22 cellular contexts compared by ENCODE assay signal in genomic region chr11:27416568-27417176, GRCh38. TPM values are rescaled to one million over a fixed set of nuclear protein-coding genes. Genes with fewer than 3 reads are reported as not detected.
DNase-seq lines count a peak whose midpoint lies in the region; ATAC-seq, FAIRE-seq and TF ChIP-seq lines count a peak whose summit lies in the region.
"Had no signal": no experiment of that assay in that cellular context is flagged by ENCODE, and none has a peak within 500 bp of the region (broad histone marks: within the 10 kb centered on the region; RNA-seq: fewer than 3 reads in every experiment).

No MANE protein-coding gene starts in this region.

- no peak for TF ChIP-seq POLR2A in K562 (conservative IDR thresholded peaks at IDR 0.05)

- WGBS in K562 (ENCODE audit: insufficient coverage, low coverage, missing lambda C conversion rate) = 68% methylated on average over 2 of the region's 2 CpGs
- no CpG with 5 or more reads among the region's 2 CpGs for WGBS in trophoblast cell (ENCODE audit: extremely low coverage, insufficient coverage, insufficient read length)

- H3K79me2 ChIP-seq in K562 (ENCODE audit: control insufficient read depth, insufficient read depth, low read length) = peaks cover 32% of the 10 kb centered on the region; the same call in 2 of the 3 replicates
- H3K79me2 ChIP-seq in trophoblast cell (ENCODE audit: control insufficient read depth, insufficient read depth, low read length, poor library complexity) = peaks cover 3% of the 10 kb centered on the region

- no TSS peak for BruUV-seq in K562 (replicated peaks; lab: Mats Ljungman, UMichigan)

- peaks cover 5% of the 10 kb centered on the region for H3K79me1 ChIP-seq in trophoblast cell (ENCODE audit: low read length)

- TF ChIP-seq CTCF in LNCaP clone FGC (IDR thresholded peaks at IDR 0.05; ENCODE audit: control insufficient read depth, extremely low read depth, insufficient read depth) (no peak), K562 (IDR thresholded peaks at IDR 0.05 in 2 of 3, conservative IDR thresholded peaks at IDR 0.05 in 1 of 3; ENCODE audit: insufficient read depth in 2 of 3, low read depth in 1 of 3, low read length in 3 of 3) (no peak)

- POLR2A ChIA-PET in K562 (lab: Yijun Ruan, JAX) = interaction anchor here (1.5 to 2.4 kb wide), 2 partner anchors 10 to 21 kb away, joined by 4 to 7 read pairs; no protein-coding TSS in a partner anchor

- no peak for ATAC-seq in K562
- ATAC-seq: activated CD8-positive, alpha-beta T cell treated with anti-CD3 and anti-CD28 coated beads for 36 hours; GM12878; upper lobe of right lung had no signal

- H3K4me2 ChIP-seq in K562 (ENCODE audit: insufficient read depth, low read length) (peak overlapping the region; percentile 34; the same call in 1 of the 2 replicates), trophoblast cell (ENCODE audit: low read length) (no peak overlapping the region)

- no peaks in the 10 kb centered on the region for H4K20me1 ChIP-seq in K562 (replicated peaks; ENCODE audit: control insufficient read depth, insufficient read depth, low read length)

- no peaks in the 10 kb centered on the region for H3K9me3 ChIP-seq in K562 (replicated peaks; ENCODE audit: control insufficient read depth, insufficient read depth, low read depth, low read length)
- no peaks in the 10 kb centered on the region for H3K9me3 ChIP-seq in trophoblast cell (ENCODE audit: insufficient read depth, low read depth, low read length)
- H3K9me3 ChIP-seq: neutrophil, upper lobe of right lung had no signal

- H4K12ac ChIP-seq in trophoblast cell (ENCODE audit: low read depth, low read length) = peak overlapping the region; percentile 43

- intact Hi-C loops in K562 (cut with micrococcal nuclease) = no loop called here

- H3K4me1 ChIP-seq in K562 (replicated peaks in 1 of 2; ENCODE audit: control insufficient read depth in 2 of 2, insufficient read depth in 2 of 2, low read length in 2 of 2) (peaks cover 6 to 74% of the 10 kb centered on the region in 2 experiments; a peak in 4 of 5 replicates), trophoblast cell (ENCODE audit: control insufficient read depth in 1 of 2, insufficient read depth in 2 of 2, low read length in 2 of 2) (peaks cover 2 to 12% of the 10 kb centered on the region in 2 experiments)
- H3K4me1 ChIP-seq: upper lobe of right lung had no signal

- H4K8ac ChIP-seq in trophoblast cell (ENCODE audit: low read depth, low read length) = no peak overlapping the region

- no peak overlapping the region for H3K23ac ChIP-seq in trophoblast cell (ENCODE audit: low read length)

- in situ Hi-C loops in K562 (cut with MboI) = no loop called here

- no peaks in the 10 kb centered on the region for H3K9me1 ChIP-seq in K562 (ENCODE audit: control insufficient read depth, insufficient read depth, low read length)

- H3K18ac ChIP-seq in trophoblast cell (ENCODE audit: low read length) = no peak overlapping the region

- H4K91ac ChIP-seq in trophoblast cell (ENCODE audit: low read depth, low read length) = no peak overlapping the region

- CTCF ChIA-PET in K562 (lab: Yijun Ruan, JAX; ENCODE audit: low intra/inter-chr PET ratio) = no interaction called here

- no peak overlapping the region for H3K9ac ChIP-seq in K562 (ENCODE audit: insufficient read depth in 1 of 2, low read depth in 2 of 2, low read length in 2 of 2)
- H3K9ac ChIP-seq in trophoblast cell (ENCODE audit: low read length) = no peak overlapping the region

- H2BK12ac ChIP-seq in trophoblast cell (ENCODE audit: low read length) = peak overlapping the region; percentile 49

- peak overlapping the region; percentile 46 for H2AK5ac ChIP-seq in trophoblast cell (ENCODE audit: low read length)

- no peak for FAIRE-seq in K562 (lab: Jason Lieb, UNC)
- FAIRE-seq: endothelial cell of umbilical vein, GM12878, small intestine had no signal

- H3K27me3 ChIP-seq in K562 (ENCODE audit: control insufficient read depth in 2 of 2, insufficient read depth in 2 of 2, low read length in 2 of 2) (no peaks in the 10 kb centered on the region), trophoblast cell (ENCODE audit: insufficient read depth, low read length) (no peaks in the 10 kb centered on the region)
- H3K27me3 ChIP-seq: dorsolateral prefrontal cortex, neutrophil, upper lobe of right lung had no signal

- no peaks in the 10 kb centered on the region; the same call in 2 of the 3 replicates for H3K36me3 ChIP-seq in K562 (ENCODE audit: control insufficient read depth, insufficient read depth, low read length)
- H3K36me3 ChIP-seq in trophoblast cell (ENCODE audit: control insufficient read depth in 1 of 2, insufficient read depth in 2 of 2, low read length in 2 of 2) = no peaks in the 10 kb centered on the region
- H3K36me3 ChIP-seq: neutrophil, upper lobe of right lung had no signal

- H3K4ac ChIP-seq in trophoblast cell (ENCODE audit: low read depth, low read length) = peak overlapping the region; percentile 81

- DNase-seq in NCI-H2029 treated with DMSO at 0.1 percent for 48 hours (lab: John Stamatoyannopoulos, UW) (peak; percentile 16), NCI-H2029 (lab: John Stamatoyannopoulos, UW) (no peak), LNCaP clone FGC (ENCODE audit: low read depth) (peak; percentile 85), K562 (ENCODE audit: extremely low read depth in 1 of 4, low spot score in 3 of 4) (no peak), trophoblast cell (no peak), pons (ENCODE audit: low spot score) (no peak), occipital lobe (lab: John Stamatoyannopoulos, UW) (no peak), CD1c-positive myeloid dendritic cell (ENCODE audit: extremely low spot score) (no peak)
- DNase-seq: activated CD4-positive, CD25-positive, alpha-beta regulatory T cell; activated CD8-positive, alpha-beta T cell treated with anti-CD3 and anti-CD28 coated beads for 36 hours; activated gamma-delta T cell; dorsolateral prefrontal cortex; kidney glomerular epithelial cell; NCI-H1105 treated with DMSO at 0.1 percent for 48 hours; NCI-H82; SIG-M5; small intestine; stimulated activated CD4-positive, alpha-beta T cell treated with anti-CD3 and anti-CD28 coated beads, Interleukin-1b, Interleukin-23, amount 100 ng/mL, for 48 hours; upper lobe of right lung had no signal

- TF ChIP-seq EP300 in K562 (IDR thresholded peaks at IDR 0.05; ENCODE audit: low read length) = no peak

- no peak overlapping the region for H2BK120ac ChIP-seq in trophoblast cell (ENCODE audit: insufficient read depth, low read length, poor library complexity)

- no peak overlapping the region for H3K27ac ChIP-seq in K562 (ENCODE audit: extremely low read depth, low read depth, low read length)
- H3K27ac ChIP-seq in trophoblast cell (ENCODE audit: low read depth, low read length) = peak overlapping the region; percentile 14
- H3K27ac ChIP-seq: dorsolateral prefrontal cortex, neutrophil, upper lobe of right lung had no signal

- TF ChIP-seq RAD21 in K562 (CRISPR knock-in tag; conservative IDR thresholded peaks at IDR 0.05 in 1 of 2, IDR thresholded peaks at IDR 0.05 in 1 of 2) = no peak

- no peak overlapping the region for H3K14ac ChIP-seq in trophoblast cell (ENCODE audit: low read length)

- H3K4me3 ChIP-seq in LNCaP clone FGC (ENCODE audit: low read depth, low read length) = no peak overlapping the region
- no peak overlapping the region for H3K4me3 ChIP-seq in K562
- H3K4me3 ChIP-seq in trophoblast cell (ENCODE audit: low read depth, low read length) = no peak overlapping the region
- H3K4me3 ChIP-seq: dorsolateral prefrontal cortex, GM12878, upper lobe of right lung had no signal

- H2AFZ ChIP-seq in K562 (ENCODE audit: low read depth, low read length) = 0 out of 2 replicates have a peak overlapping the region, but pooled peaks have one; percentile 44
- no peak overlapping the region for H2AFZ ChIP-seq in trophoblast cell (ENCODE audit: insufficient read depth, low read length, poor library complexity)

- no peak overlapping the region for H2BK5ac ChIP-seq in trophoblast cell (ENCODE audit: low read depth, low read length, poor library complexity)

RNA-seq across cellular contexts. Expression of gene CCDC34, which starts 53.7 kb away (rescaled TPM):
- 2.5 and 6.3 TPM in 2 replicates for total RNA-seq in K562 (2011; cell fraction: chromatin; rRNA removed; ENCODE audit: low replicate concordance)
- total RNA-seq in K562 (2011; cell fraction: nucleolus; rRNA removed) = 2.5 and 2.7 TPM in 2 replicates
- total RNA-seq in K562 (2011; cell fraction: nucleoplasm; rRNA removed) = 3.3 and 7.7 TPM in 2 replicates
- total RNA-seq in K562 (2014; rRNA removed) = 13.8 and 16.5 TPM in 2 replicates
- total RNA-seq in K562 (2014; rRNA removed; fragmentation: Illumina TruSeq; extraction: Trizol) = 22.4 and 24.7 TPM in 2 replicates
- 32.6 and 34.7 TPM in 2 replicates for total RNA-seq in K562 (2015; rRNA removed; fragmentation: Illumina TruSeq; extraction: Trizol)
- 14.8 and 15.7 TPM in 2 replicates for total RNA-seq in K562 (2021)
- polyA plus RNA-seq in K562 (2011; rRNA removed) = 8.1 and 11.9 TPM in 2 replicates
- 5.8 and 7.1 TPM in 2 replicates for polyA plus RNA-seq in K562 (2011; cell fraction: cytosol; rRNA removed)
- polyA plus RNA-seq in K562 (2011; cell fraction: nucleus; rRNA removed) = 5.1 and 5.8 TPM in 2 replicates
- 16.1 and 24.0 TPM in 2 replicates for polyA plus RNA-seq in K562 (2012)
- 30.9 and 42.0 TPM in 2 replicates for polyA plus RNA-seq in K562 (2014; fragmentation: Illumina TruSeq; extraction: Trizol)
- polyA plus RNA-seq in K562 (2014; fragmentation: Nextera tagmentation; extraction: Ambion mirVana) = 1 to 10 TPM; 6.2 to 6.6 TPM
- polyA plus RNA-seq in K562 (2014; rRNA removed) = 15.6 and 19.0 TPM in 2 replicates
- 5.4 and 7.6 TPM in 2 replicates for polyA minus RNA-seq in K562 (2011; rRNA and poly(A)+ RNA removed)
- polyA minus RNA-seq in K562 (2011; cell fraction: cytosol; rRNA and poly(A)+ RNA removed) = 3.1 and 4.3 TPM in 2 replicates
- 4.7 and 5.2 TPM in 2 replicates for polyA minus RNA-seq in K562 (2011; cell fraction: nucleus; rRNA and poly(A)+ RNA removed)
- polyA plus RNA-seq in trophoblast cell (2013) = 23.5 and 25.3 TPM in 2 replicates
- 5.9 TPM for total RNA-seq in occipital lobe

RNA-seq across cellular contexts. Expression of gene LGR4, which starts 55.9 kb away (rescaled TPM):
- total RNA-seq in K562 (2011; cell fraction: chromatin; rRNA removed; ENCODE audit: low replicate concordance) = 23.3 and 49.2 TPM in 2 replicates
- 11.5 and 15.8 TPM in 2 replicates for total RNA-seq in K562 (2011; cell fraction: nucleolus; rRNA removed)
- 23.7 and 31.5 TPM in 2 replicates for total RNA-seq in K562 (2011; cell fraction: nucleoplasm; rRNA removed)
- total RNA-seq in K562 (2014; rRNA removed) (3.1 and 3.8 TPM in 2 replicates), K562 (2014; rRNA removed; fragmentation: Illumina TruSeq; extraction: Trizol) (6.4 and 7.3 TPM in 2 replicates), K562 (2015; rRNA removed; fragmentation: Illumina TruSeq; extraction: Trizol) (6.4 and 9.5 TPM in 2 replicates), K562 (2021) (4.7 and 5.8 TPM in 2 replicates), occipital lobe (19.0 TPM)
- polyA plus RNA-seq in K562 (2011; rRNA removed) (10.1 and 10.8 TPM in 2 replicates), K562 (2014; fragmentation: Illumina TruSeq; extraction: Trizol) (3.7 and 5.9 TPM in 2 replicates), K562 (2014; fragmentation: Nextera tagmentation; extraction: Ambion mirVana) (1 to 10 TPM in 1 of 2 experiments, under 1 TPM in 1; 0.94 to 1.7 TPM), K562 (2014; rRNA removed) (2.5 and 3.7 TPM in 2 replicates)
- 2.8 and 5.6 TPM in 2 replicates for polyA plus RNA-seq in K562 (2011; cell fraction: cytosol; rRNA removed)
- 12.8 and 22.2 TPM in 2 replicates for polyA plus RNA-seq in K562 (2011; cell fraction: nucleus; rRNA removed)
- polyA plus RNA-seq in K562 (2012) = 3.6 and 4.1 TPM in 2 replicates
- 16.6 and 32.2 TPM in 2 replicates for polyA minus RNA-seq in K562 (2011; rRNA and poly(A)+ RNA removed)
- 7.6 and 8.6 TPM in 2 replicates for polyA minus RNA-seq in K562 (2011; cell fraction: cytosol; rRNA and poly(A)+ RNA removed)
- polyA minus RNA-seq in K562 (2011; cell fraction: nucleus; rRNA and poly(A)+ RNA removed) = 18.0 and 44.5 TPM in 2 replicates
- polyA plus RNA-seq in trophoblast cell (2013) = 56.6 and 59.1 TPM in 2 replicates

Comparison
In these comparisons a context has a peak if more than half of its experiments do, and no peak if none do; other contexts are left out.
1. DNase-seq: peak in NCI-H2029 treated with DMSO at 0.1 percent for 48 hours (single experiment) and LNCaP clone FGC (single experiment); none in NCI-H2029 (single experiment), K562 (0 of 4), trophoblast cell (0 of 2), pons (single experiment), occipital lobe (single experiment) and CD1c-positive myeloid dendritic cell (single experiment).